Comparison of ENCODE assay signal across 8 cellular contexts in the genomic region with DNA sequence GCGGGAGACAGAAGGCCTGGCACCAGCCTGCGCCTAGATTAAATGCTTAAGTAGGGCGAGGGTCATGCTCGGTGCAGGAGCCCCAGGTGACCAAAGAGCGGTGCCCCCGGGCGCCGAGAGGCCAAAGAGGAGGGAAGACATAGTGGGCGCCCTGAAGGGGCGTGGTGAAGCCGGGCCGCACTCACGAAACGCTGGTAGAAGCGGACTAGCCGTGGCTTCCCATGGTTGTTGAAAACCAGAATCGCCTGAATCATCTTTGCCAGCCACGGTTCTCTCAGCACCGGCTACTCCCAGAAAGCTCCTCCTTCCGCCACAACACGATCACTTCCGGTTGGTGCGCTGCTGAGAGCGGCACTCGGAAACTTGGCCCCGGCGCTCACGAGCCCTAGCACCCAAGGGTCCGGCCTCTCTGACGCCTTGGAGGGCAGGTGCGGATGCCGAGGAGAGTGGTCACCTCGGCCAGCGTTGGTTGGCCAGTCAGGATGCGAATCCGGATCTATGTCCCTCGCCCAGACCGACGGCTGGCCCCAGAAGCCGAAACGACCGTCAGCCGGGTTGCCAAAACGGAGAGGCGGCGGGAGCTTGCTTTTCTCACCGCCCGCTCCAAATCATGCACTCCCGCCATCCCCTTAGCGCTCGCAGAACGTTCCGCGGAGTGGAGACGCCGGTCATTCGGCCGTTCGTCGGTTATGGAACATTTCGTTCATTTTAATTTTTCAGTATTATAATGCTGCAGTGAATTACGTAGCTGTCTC. TPM values are rescaled to one million over a fixed set of nuclear protein-coding genes. Genes with fewer than 3 reads are reported as not detected.
DNase-seq lines count a peak whose midpoint lies in the region; ATAC-seq and TF ChIP-seq lines count a peak whose summit lies in the region.

Gene AP3S2 (minus strand): TSS at position 299 of the 755 bp plus-strand sequence. CDS start 45 bp downstream, at position 254.

- H3K36me3 ChIP-seq in colonic mucosa = no peaks in the 10 kb centered on the region

- H3K27me3 ChIP-seq in colonic mucosa = no peaks in the 10 kb centered on the region

- DNase-seq in AG20443 (ENCODE audit: low spot score) (peak; percentile 95), NCI-H510A (lab: John Stamatoyannopoulos, UW) (peak; percentile 83), colonic mucosa (peak; percentile 94), left colon (peak; percentile 92)
- peak; percentile 86 to 87 for DNase-seq in activated CD4-positive, alpha-beta T cell treated with anti-CD3 and anti-CD28 coated beads for 4 hours
- peak; percentile 95 for DNase-seq in stimulated activated CD4-positive, alpha-beta T cell treated with anti-CD3 and anti-CD28 coated beads, Interleukin-1b, Interleukin-23, amount 100 ng/mL, for 48 hours

- peak within 1 kb of the TSS; percentile 85 to 92 for H3K9ac ChIP-seq in colonic mucosa (ENCODE audit: low read depth in 2 of 2, low read length in 2 of 2)

- H3K4me3 ChIP-seq in colonic mucosa = peak within 1 kb of the TSS; percentile 79

- H3K9me3 ChIP-seq in colonic mucosa = no peaks in the 10 kb centered on the region

- H3K27ac ChIP-seq in colonic mucosa = peak within 1 kb of the TSS; percentile 94

- intact Hi-C loops in colonic mucosa (cut with DNase I) (no loop called here), left colon (cut with DNase I, micrococcal nuclease) (loop anchor here in 1 of 2 donors (10.0 kb wide), 1 partner anchor 181 kb away; no protein-coding TSS in a partner anchor)

- TF ChIP-seq CTCF in colonic mucosa (IDR thresholded peaks at IDR 0.05) = no peak

- peak; percentile 90 for ATAC-seq in GM19035 (IDR thresholded peaks at IDR 0.05; ENCODE audit: unreplicated experiment)
- peak; percentile 93 for ATAC-seq in HG03354 (IDR thresholded peaks at IDR 0.05; ENCODE audit: poor library complexity, severe bottlenecking, unreplicated experiment)
- ATAC-seq in left colon = peak; percentile 92

- H3K4me1 ChIP-seq in colonic mucosa = peaks cover 4% of the 10 kb centered on the region

RNA-seq across cellular contexts. Expression of gene AP3S2, which starts in this region (rescaled TPM):
- total RNA-seq in colonic mucosa (10 to 100 TPM; 44.5 to 48.6 TPM), left colon (10 to 100 TPM; 54.0 to 59.3 TPM)

Comparison
In these comparisons a context has a peak if more than half of its experiments do, and no peak if none do; other contexts are left out.
1. Peak in every context shown above with its lines: DNase-seq, ATAC-seq, H3K4me3 ChIP-seq and H3K27ac ChIP-seq.